ENCODE assay signal across 31 cellular contexts in the genomic region with DNA sequence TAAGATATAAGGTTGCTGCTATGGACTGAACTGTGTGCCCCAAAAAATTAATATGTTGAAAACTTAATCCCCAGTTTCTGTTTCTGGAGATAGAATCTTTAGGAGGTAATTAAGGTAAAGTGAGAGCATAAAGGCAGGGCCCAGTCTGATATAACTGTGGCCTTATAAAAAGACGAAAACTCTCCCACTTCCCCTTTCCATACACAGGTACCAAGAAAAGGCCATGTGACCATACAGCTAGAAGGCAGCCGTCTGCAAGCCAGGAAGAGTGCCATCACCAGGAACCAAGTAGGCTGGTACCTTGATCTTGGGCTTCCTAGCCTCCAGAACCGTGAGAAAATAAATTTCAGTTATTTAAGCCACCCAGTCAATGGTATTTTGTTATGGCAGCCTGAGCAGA.
"Had no signal": no experiment of that assay in that cellular context is flagged by ENCODE, and none has a peak within 500 bp of the region (broad histone marks: within the 10 kb centered on the region; RNA-seq: fewer than 3 reads in every experiment).

No MANE protein-coding gene starts in this region.

- FAIRE-seq: TTC549 had no signal

- H3K27ac ChIP-seq: adrenal gland, body of pancreas, brain microvascular endothelial cell, breast epithelium, VCaP had no signal

- H3K27me3 ChIP-seq: body of pancreas, brain microvascular endothelial cell had no signal

- H3K4me1 ChIP-seq: adrenal gland, body of pancreas, breast epithelium had no signal

- ATAC-seq: activated CD8-positive, alpha-beta T cell treated with anti-CD3 and anti-CD28 coated beads for 36 hours; activated naive CD4-positive, alpha-beta T cell treated with anti-CD3 and anti-CD28 coated beads, Interleukin-2, amount 50 U/mL, for 72 hours; activated T-cell treated with anti-CD3 and anti-CD28 coated beads, Interleukin-2, amount 50 U/mL, for 4 hours; activated T-cell treated with anti-CD3 and anti-CD28 coated beads, Interleukin-2, amount 50 U/mL, for 72 hours; activated T-helper 17 cell treated with anti-CD3 and anti-CD28 coated beads, Interleukin-2, amount 50 U/mL, for 72 hours; body of pancreas had no signal

- H3K4me3 ChIP-seq: adrenal gland, body of pancreas, breast epithelium had no signal

- H3K9me3 ChIP-seq: adrenal gland, body of pancreas, breast epithelium had no signal

- H3K36me3 ChIP-seq: adrenal gland, brain microvascular endothelial cell, breast epithelium had no signal

- DNase-seq: activated B cell treated with CpG ODN at 0.5 μM for 24 hours; activated CD4-positive, alpha-beta memory T cell treated with anti-CD3 and anti-CD28 coated beads for 36 hours; activated CD4-positive, alpha-beta T cell treated with anti-CD3 and anti-CD28 coated beads for 4 hours; activated CD4-positive, alpha-beta T cell treated with anti-CD3 and anti-CD28 coated beads, Interleukin-2, amount 10 ng/mL, durations not matched to agents 24 days and 14 days; activated CD4-positive, alpha-beta T cell treated with anti-CD3 and anti-CD28 coated beads, Interleukin-2, amount 50 U/mL, for 1 hour; activated CD4-positive, alpha-beta T cell treated with anti-CD3 and anti-CD28 coated beads, Interleukin-2, amount 50 U/mL, for 4 hours; activated CD4-positive, CD25-positive, alpha-beta regulatory T cell treated with anti-CD3 and anti-CD28 coated beads, Interleukin-2, amount 50 U/mL, for 72 hours; activated CD8-positive, alpha-beta memory T cell treated with anti-CD3 and anti-CD28 coated beads, Interleukin-2, amount 50 U/mL, for 4 hours; activated CD8-positive, alpha-beta T cell treated with anti-CD3 and anti-CD28 coated beads for 36 hours; activated effector memory CD4-positive, alpha-beta T cell treated with anti-CD3 and anti-CD28 coated beads, Interleukin-2, amount 50 U/mL, for 16 hours; activated gamma-delta T cell treated with Interleukin-2 at 50 U/mL for 16 hours; activated naive CD4-positive, alpha-beta T cell; activated naive CD4-positive, alpha-beta T cell treated with anti-CD3 and anti-CD28 coated beads for 36 hours; activated naive CD4-positive, alpha-beta T cell treated with anti-CD3 and anti-CD28 coated beads, Interleukin-2, amount 50 U/mL, for 16 hours; activated naive CD8-positive, alpha-beta T cell treated with anti-CD3 and anti-CD28 coated beads for 36 hours; activated T-cell treated with anti-CD3 and anti-CD28 coated beads for 4 hours; activated T-cell treated with anti-CD3 and anti-CD28 coated beads, Interleukin-2, amount 50 U/mL, for 1 hour; activated T-cell treated with anti-CD3 and anti-CD28 coated beads, Interleukin-2, amount 50 U/mL, for 4 hours; activated T-cell treated with anti-CD3 and anti-CD28 coated beads, Interleukin-2, amount 50 U/mL, for 72 hours; adrenal gland; amniotic stem cell; aorta; body of pancreas; brain microvascular endothelial cell; central memory CD4-positive, alpha-beta T cell; T-helper 9 cell had no signal
